ENCODE assay signal across 1 cellular context in the genomic region with DNA sequence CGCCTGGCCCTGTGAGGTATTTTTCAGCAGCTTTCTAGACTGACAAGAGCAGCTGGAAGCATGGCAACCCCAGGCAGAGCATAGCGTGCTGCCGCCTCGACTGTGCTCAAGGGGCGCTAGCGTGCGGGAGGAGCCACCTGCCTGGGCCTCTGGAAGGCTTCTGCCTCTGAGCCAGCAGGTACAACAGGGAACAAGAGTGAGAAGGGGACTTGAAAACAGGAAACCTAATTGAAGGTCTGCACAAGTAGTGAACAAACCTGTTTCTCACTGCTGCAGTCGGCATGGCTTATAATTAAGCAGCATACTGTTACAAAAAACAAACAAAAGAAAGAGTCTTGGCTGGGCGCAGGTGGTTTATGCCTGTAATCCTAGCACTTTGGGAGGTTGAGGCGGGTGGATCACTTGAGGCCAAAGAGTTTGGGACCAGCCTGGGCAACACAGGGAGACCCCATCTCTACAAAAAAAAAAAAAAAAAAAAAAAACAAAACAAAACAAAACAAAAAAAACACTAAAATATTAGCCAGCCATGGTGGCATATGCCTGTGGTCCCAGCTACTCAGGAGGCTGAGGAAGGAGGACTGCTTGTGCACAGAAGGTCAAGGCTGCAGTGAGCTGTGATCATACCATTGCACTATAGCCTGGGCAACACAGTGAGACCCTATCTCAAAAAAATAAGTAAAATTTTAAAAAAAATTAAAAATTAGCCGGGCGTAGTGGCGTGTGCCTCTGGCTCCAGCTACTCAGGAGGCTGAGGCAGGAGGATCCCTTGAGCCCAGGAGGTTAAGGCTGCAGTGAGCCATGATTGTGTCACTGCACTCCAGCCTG.
TF ChIP-seq lines count a peak whose summit lies in the region.

No MANE protein-coding gene starts in this region.

TF ChIP-seq in IMR-90, 13 proteins besides CTCF, POLR2A, EP300 and RAD21 (continued from another document):
- TF ChIP-seq RCOR1 (IDR thresholded peaks at IDR 0.05; ENCODE audit: insufficient replicate concordance, low read length) (no peak), FOS (IDR thresholded peaks at IDR 0.05; ENCODE audit: low read depth, low read length) (no peak), BHLHE40 (IDR thresholded peaks at IDR 0.05; ENCODE audit: low read depth, low read length) (no peak), RFX5 (IDR thresholded peaks at IDR 0.05; ENCODE audit: low read depth, low read length) (no peak), CHD1 (IDR thresholded peaks at IDR 0.05; ENCODE audit: low read depth, low read length) (no peak), MXI1 (IDR thresholded peaks at IDR 0.05; ENCODE audit: borderline replicate concordance, low read depth, low read length) (no peak), MAZ (IDR thresholded peaks at IDR 0.05; ENCODE audit: borderline replicate concordance, low read depth, low read length) (no peak), SMC3 (IDR thresholded peaks at IDR 0.05; ENCODE audit: low read depth, low read length) (no peak), NFE2L2 (IDR thresholded peaks at IDR 0.05; ENCODE audit: low read depth, low read length) (no peak), MAFK (IDR thresholded peaks at IDR 0.05; ENCODE audit: low read depth, low read length) (no peak)
- TF ChIP-seq, protein P1, sequence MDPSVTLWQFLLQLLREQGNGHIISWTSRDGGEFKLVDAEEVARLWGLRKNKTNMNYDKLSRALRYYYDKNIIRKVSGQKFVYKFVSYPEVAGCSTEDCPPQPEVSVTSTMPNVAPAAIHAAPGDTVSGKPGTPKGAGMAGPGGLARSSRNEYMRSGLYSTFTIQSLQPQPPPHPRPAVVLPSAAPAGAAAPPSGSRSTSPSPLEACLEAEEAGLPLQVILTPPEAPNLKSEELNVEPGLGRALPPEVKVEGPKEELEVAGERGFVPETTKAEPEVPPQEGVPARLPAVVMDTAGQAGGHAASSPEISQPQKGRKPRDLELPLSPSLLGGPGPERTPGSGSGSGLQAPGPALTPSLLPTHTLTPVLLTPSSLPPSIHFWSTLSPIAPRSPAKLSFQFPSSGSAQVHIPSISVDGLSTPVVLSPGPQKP (IDR thresholded peaks at IDR 0.05; ENCODE audit: borderline replicate concordance, low read depth, low read length): no peak
- TF ChIP-seq, protein P2, sequence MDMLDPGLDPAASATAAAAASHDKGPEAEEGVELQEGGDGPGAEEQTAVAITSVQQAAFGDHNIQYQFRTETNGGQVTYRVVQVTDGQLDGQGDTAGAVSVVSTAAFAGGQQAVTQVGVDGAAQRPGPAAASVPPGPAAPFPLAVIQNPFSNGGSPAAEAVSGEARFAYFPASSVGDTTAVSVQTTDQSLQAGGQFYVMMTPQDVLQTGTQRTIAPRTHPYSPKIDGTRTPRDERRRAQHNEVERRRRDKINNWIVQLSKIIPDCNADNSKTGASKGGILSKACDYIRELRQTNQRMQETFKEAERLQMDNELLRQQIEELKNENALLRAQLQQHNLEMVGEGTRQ (IDR thresholded peaks at IDR 0.05; ENCODE audit: low read depth, low read length): no peak
